In the genomic region with DNA sequence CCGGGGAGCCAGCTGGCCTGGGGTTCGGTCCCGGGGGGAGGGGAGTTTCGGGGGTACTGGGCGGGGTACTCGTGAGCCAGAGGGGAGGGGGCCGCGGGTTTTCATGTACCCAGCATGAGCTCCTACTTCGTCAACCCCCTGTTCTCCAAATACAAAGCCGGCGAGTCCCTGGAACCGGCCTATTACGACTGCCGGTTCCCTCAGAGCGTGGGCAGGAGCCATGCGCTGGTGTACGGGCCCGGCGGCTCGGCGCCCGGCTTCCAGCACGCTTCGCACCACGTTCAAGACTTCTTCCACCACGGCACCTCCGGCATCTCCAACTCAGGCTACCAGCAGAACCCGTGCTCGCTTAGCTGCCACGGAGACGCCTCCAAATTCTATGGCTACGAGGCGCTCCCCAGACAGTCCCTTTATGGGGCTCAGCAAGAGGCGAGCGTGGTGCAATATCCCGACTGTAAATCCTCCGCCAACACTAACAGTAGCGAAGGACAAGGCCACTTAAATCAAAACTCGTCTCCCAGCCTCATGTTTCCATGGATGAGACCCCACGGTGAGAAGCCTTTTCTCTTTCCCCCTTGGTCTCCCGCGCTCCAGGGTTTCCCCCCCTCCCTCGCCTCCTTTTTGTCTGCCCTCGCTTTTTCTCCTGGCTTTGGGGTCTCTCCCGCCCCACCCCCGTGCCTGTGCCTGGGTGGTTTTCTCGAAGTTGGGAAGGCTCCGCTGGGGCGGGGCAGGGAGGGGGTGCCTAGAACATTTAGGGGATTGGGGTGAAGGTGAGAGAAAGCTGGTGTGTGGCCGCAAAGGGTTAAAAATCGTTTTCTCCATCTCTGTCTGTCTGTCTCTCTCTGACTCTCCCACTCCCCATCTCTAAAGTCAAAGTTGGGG, we compare ENCODE assay signal across 9 cellular contexts. TPM values are rescaled to one million over a fixed set of nuclear protein-coding genes. Genes with fewer than 3 reads are reported as not detected.
DNase-seq lines count a peak whose midpoint lies in the region; ATAC-seq and TF ChIP-seq lines count a peak whose summit lies in the region.
"Had no signal": no experiment of that assay in that cellular context is flagged by ENCODE, and none has a peak within 500 bp of the region (broad histone marks: within the 10 kb centered on the region; RNA-seq: fewer than 3 reads in every experiment).

No MANE protein-coding gene starts in this region.

- BruUV-seq in mammary epithelial cell (replicated peaks; lab: Mats Ljungman, UMichigan): TSS peak; percentile 27

- in situ Hi-C loops in mammary epithelial cell (cut with MboI; ENCODE audit: low sequenced_read_pairs in 2 of 2): loop anchor here (5.0 to 25.0 kb wide), 2 partner anchors 188 to 353 kb away; a partner anchor contains a TSS

- no peak overlapping the region for H3K27ac ChIP-seq in CD8-positive, alpha-beta T cell (ENCODE audit: low read depth, low read length)
- H3K27ac ChIP-seq in mammary epithelial cell (ENCODE audit: insufficient read depth, low read depth, low read length): peak overlapping the region; percentile 7
- no peak overlapping the region for H3K27ac ChIP-seq in trophoblast cell (ENCODE audit: low read depth, low read length)
- no peak overlapping the region for H3K27ac ChIP-seq in sigmoid colon

- no peak for TF ChIP-seq CTCF in CD8-positive, alpha-beta T cell (IDR thresholded peaks at IDR 0.05)
- TF ChIP-seq CTCF in mammary epithelial cell (conservative IDR thresholded peaks at IDR 0.05 in 1 of 2, IDR thresholded peaks at IDR 0.05 in 1 of 2; ENCODE audit: extremely low read depth in 1 of 2, insufficient read depth in 1 of 2, low read depth in 1 of 2, low read length in 2 of 2) (no peak), sigmoid colon (IDR thresholded peaks at IDR 0.05) (no peak)

- CTCF ChIA-PET in CD8-positive, alpha-beta T cell (lab: Charles Lee): interaction anchor here (0.7 to 17.0 kb wide), 14 partner anchors 9 to 551 kb away, joined by 3 to 372 read pairs (median 5); a partner anchor contains a TSS
- CTCF ChIA-PET in mammary epithelial cell (lab: Charles Lee; ENCODE audit: low non-redundant PET): interaction anchor here (0.6 to 1.0 kb wide), 12 partner anchors 8 to 428 kb away, joined by 3 to 27 read pairs (median 11); no protein-coding TSS in a partner anchor

- no peak overlapping the region for H2BK120ac ChIP-seq in trophoblast cell (ENCODE audit: insufficient read depth, low read length, poor library complexity)

- no peak overlapping the region for H4K8ac ChIP-seq in trophoblast cell (ENCODE audit: low read depth, low read length)

- H3K18ac ChIP-seq in trophoblast cell (ENCODE audit: low read length): no peak overlapping the region

- no peak overlapping the region for H3K4ac ChIP-seq in trophoblast cell (ENCODE audit: low read depth, low read length)

- intact Hi-C loops in CD8-positive, alpha-beta T cell (cut with DNase I, micrococcal nuclease): loop anchor here in 1 of 2 experiments (10.0 kb wide), 1 partner anchor 355 kb away; a partner anchor contains a TSS
- intact Hi-C loops in mammary epithelial cell (cut with micrococcal nuclease): loop anchor here (10.0 kb wide), 1 partner anchor 355 kb away; a partner anchor contains a TSS
- intact Hi-C loops in sigmoid colon (cut with DNase I): loop anchor here (10.0 kb wide), 1 partner anchor 365 kb away; no protein-coding TSS in a partner anchor

- H2AK5ac ChIP-seq in trophoblast cell (ENCODE audit: low read length): no peak overlapping the region

- H3K4me3 ChIP-seq in CD8-positive, alpha-beta T cell (ENCODE audit: low read depth, low read length): no peak overlapping the region
- H3K4me3 ChIP-seq in mammary epithelial cell (replicated peaks in 1 of 3; ENCODE audit: insufficient read depth in 1 of 3, low read depth in 2 of 3, low read length in 3 of 3) (peak overlapping the region; percentile 50 to 61 (median 56)), trophoblast cell (ENCODE audit: low read depth, low read length) (no peak overlapping the region), sigmoid colon (peak overlapping the region in 2 of 4 donors; percentile 15 to 17)

- WGBS in mammary epithelial cell (ENCODE audit: low coverage, missing lambda C conversion rate): 6% methylated on average over 18 of the region's 51 CpGs
- WGBS in trophoblast cell (ENCODE audit: extremely low coverage, insufficient coverage, insufficient read length): no CpG with 5 or more reads among the region's 51 CpGs
- 3 to 5% methylated on average over 51 of the region's 51 CpGs for WGBS in sigmoid colon, 2 donors

- H2BK5ac ChIP-seq in trophoblast cell (ENCODE audit: low read depth, low read length, poor library complexity): no peak overlapping the region

- H2AFZ ChIP-seq in mammary epithelial cell (ENCODE audit: low read depth, low read length) (peak overlapping the region; percentile 87), trophoblast cell (ENCODE audit: insufficient read depth, low read length, poor library complexity) (no peak overlapping the region)

- no peak for TF ChIP-seq EP300 in sigmoid colon (IDR thresholded peaks at IDR 0.05)

- dilution Hi-C loops in mammary epithelial cell (cut with HindIII; ENCODE audit: low sequenced_read_pairs): loop anchor here (10.0 to 25.0 kb wide), 2 partner anchors 205 to 353 kb away; a partner anchor contains a TSS

- H3K27me3 ChIP-seq in CD8-positive, alpha-beta T cell (ENCODE audit: insufficient read depth, low read length): peaks cover 84% of the 10 kb centered on the region
- H3K27me3 ChIP-seq in mammary epithelial cell (ENCODE audit: insufficient read depth, low read length) (no peaks in the 10 kb centered on the region), trophoblast cell (ENCODE audit: insufficient read depth, low read length) (peaks cover 82% of the 10 kb centered on the region), sigmoid colon (peaks cover 80 to 100% (median 97%) of the 10 kb centered on the region in 3 donors)

- no peak overlapping the region for H3K14ac ChIP-seq in trophoblast cell (ENCODE audit: low read length)

- H3K9ac ChIP-seq in mammary epithelial cell (ENCODE audit: insufficient read depth, low read length) (no peak overlapping the region), trophoblast cell (ENCODE audit: low read length) (no peak overlapping the region)

- peaks cover 30% of the 10 kb centered on the region for H3K4me1 Mint-ChIP-seq in CD8-positive, alpha-beta T cell (ENCODE audit: low read depth)

- H3K9me3 ChIP-seq in CD8-positive, alpha-beta T cell (ENCODE audit: low read length): no peaks in the 10 kb centered on the region
- no peaks in the 10 kb centered on the region for H3K9me3 ChIP-seq in mammary epithelial cell (replicated peaks; ENCODE audit: insufficient read depth, low read length)
- H3K9me3 ChIP-seq in trophoblast cell (ENCODE audit: insufficient read depth, low read depth, low read length): peaks cover 12% of the 10 kb centered on the region
- no peaks in the 10 kb centered on the region for H3K9me3 ChIP-seq in sigmoid colon

- peak overlapping the region; percentile 56 for H3K4me3 Mint-ChIP-seq in CD8-positive, alpha-beta T cell

- no peaks in the 10 kb centered on the region for H3K79me1 ChIP-seq in trophoblast cell (ENCODE audit: low read length)

- no peaks in the 10 kb centered on the region for H3K9me3 Mint-ChIP-seq in CD8-positive, alpha-beta T cell

- TF ChIP-seq POLR2A in sigmoid colon (IDR thresholded peaks at IDR 0.05): no peak

- peak; percentile 34 for ATAC-seq in CD8-positive, alpha-beta T cell
- ATAC-seq: left cardiac atrium had no signal

- H3K79me2 ChIP-seq in mammary epithelial cell (ENCODE audit: insufficient read depth, low read length) (peaks cover 4% of the 10 kb centered on the region), trophoblast cell (ENCODE audit: control insufficient read depth, insufficient read depth, low read length, poor library complexity) (no peaks in the 10 kb centered on the region)

- no peak overlapping the region for H3K27ac Mint-ChIP-seq in CD8-positive, alpha-beta T cell

- no peaks in the 10 kb centered on the region for H3K36me3 ChIP-seq in CD8-positive, alpha-beta T cell (ENCODE audit: insufficient read depth, low read length)
- H3K36me3 ChIP-seq in mammary epithelial cell (ENCODE audit: insufficient read depth, low read length) (no peaks in the 10 kb centered on the region), trophoblast cell (ENCODE audit: control insufficient read depth in 1 of 2, insufficient read depth in 2 of 2, low read length in 2 of 2) (no peaks in the 10 kb centered on the region), sigmoid colon (no peaks in the 10 kb centered on the region)

- DNase-seq in CD8-positive, alpha-beta T cell: no peak
- DNase-seq in NCI-H748 treated with DMSO at 0.1 percent for 48 hours (lab: John Stamatoyannopoulos, UW): peak; percentile 15
- peak; percentile 44 for DNase-seq in mammary epithelial cell
- DNase-seq in trophoblast cell: peak in 1 of 2 donors; percentile 29
- no peak for DNase-seq in sigmoid colon
- no peak for DNase-seq in OCI-M2 (lab: John Stamatoyannopoulos, UW; ENCODE audit: unreplicated experiment)
- no peak for DNase-seq in SK-N-DZ (ENCODE audit: low spot score)
- no peak for DNase-seq in NCI-H345 (lab: John Stamatoyannopoulos, UW)
- DNase-seq: left cardiac atrium had no signal

- H4K91ac ChIP-seq in trophoblast cell (ENCODE audit: low read depth, low read length): no peak overlapping the region

- peaks cover 27% of the 10 kb centered on the region for H3K4me1 ChIP-seq in CD8-positive, alpha-beta T cell (ENCODE audit: insufficient read depth, low read length)
- H3K4me1 ChIP-seq in mammary epithelial cell (ENCODE audit: insufficient read depth, low read length) (peaks cover 10% of the 10 kb centered on the region), trophoblast cell (ENCODE audit: control insufficient read depth in 1 of 2, insufficient read depth in 2 of 2, low read length in 2 of 2) (no peaks in the 10 kb centered on the region), sigmoid colon (peaks cover 0 to 22% (median 18%) of the 10 kb centered on the region in 4 donors)

- H4K20me1 ChIP-seq in mammary epithelial cell (ENCODE audit: insufficient read depth, low read length): no peaks in the 10 kb centered on the region

- peak overlapping the region; percentile 91 for H3K4me2 ChIP-seq in mammary epithelial cell (ENCODE audit: insufficient read depth, low read depth, low read length)
- H3K4me2 ChIP-seq in trophoblast cell (ENCODE audit: low read length): peak overlapping the region; percentile 27

- H3K23ac ChIP-seq in trophoblast cell (ENCODE audit: low read length): no peak overlapping the region

- no peak overlapping the region for H4K12ac ChIP-seq in trophoblast cell (ENCODE audit: low read depth, low read length)

- peaks cover 86% of the 10 kb centered on the region for H3K27me3 Mint-ChIP-seq in CD8-positive, alpha-beta T cell (ENCODE audit: low read depth)

- no peak overlapping the region for H2BK12ac ChIP-seq in trophoblast cell (ENCODE audit: low read length)

- POLR2A ChIA-PET in CD8-positive, alpha-beta T cell (lab: Charles Lee): interaction anchor here (0.7 to 1.2 kb wide), 3 partner anchors 9 to 198 kb away, joined by 3 to 4 read pairs (median 3); a partner anchor contains a TSS

- no peaks in the 10 kb centered on the region for H3K36me3 Mint-ChIP-seq in CD8-positive, alpha-beta T cell

RNA-seq across cellular contexts. Expression of a gene that starts 0.6 kb away (rescaled TPM):
- not detected for total RNA-seq in CD8-positive, alpha-beta T cell
- 1 to 10 TPM; 2.3 to 7.9 TPM for total RNA-seq in mammary epithelial cell
- 4.3 TPM for polyA plus RNA-seq in mammary epithelial cell
- polyA minus RNA-seq in mammary epithelial cell: 3.2 TPM
- polyA plus RNA-seq in trophoblast cell (2013): 0.05 and 0.06 TPM in 2 replicates
- total RNA-seq in sigmoid colon: not detected
- polyA plus RNA-seq in sigmoid colon: 1 to 10 TPM in 1 of 3 donors, not detected in 2; 1.8 TPM
- polyA plus RNA-seq in SK-N-DZ (2014; cell fraction: cytosol; rRNA removed): not detected in 2 replicates
- not detected in 2 replicates for polyA plus RNA-seq in SK-N-DZ (2014; cell fraction: nucleus; rRNA removed)
- total RNA-seq: left cardiac atrium had no signal

RNA-seq across cellular contexts. Expression of a gene that starts 9.5 kb away (rescaled TPM):
- not detected for total RNA-seq in CD8-positive, alpha-beta T cell
- total RNA-seq in mammary epithelial cell (1 to 10 TPM; 3.2 to 9.4 TPM), sigmoid colon (not detected)
- polyA plus RNA-seq in mammary epithelial cell (2.9 TPM), sigmoid colon (under 1 TPM in 1 of 3 donors, not detected in 2; 0.04 TPM)
- 4.2 TPM for polyA minus RNA-seq in mammary epithelial cell
- polyA plus RNA-seq in trophoblast cell (2013): 0.03 TPM in 1 of 2 replicates, not detected in the other
- 1.4 TPM in 1 of 2 replicates, not detected in the other for polyA plus RNA-seq in SK-N-DZ (2014; cell fraction: cytosol; rRNA removed)
- polyA plus RNA-seq in SK-N-DZ (2014; cell fraction: nucleus; rRNA removed): 0.25 TPM in 1 of 2 replicates, not detected in the other
- total RNA-seq: left cardiac atrium had no signal

RNA-seq across cellular contexts. Expression of a gene that starts 18.8 kb away (rescaled TPM):
- total RNA-seq in CD8-positive, alpha-beta T cell: not detected
- total RNA-seq in mammary epithelial cell (10 to 100 TPM in 1 of 2 donors, 1 to 10 TPM in 1; 1.7 to 10.9 TPM), sigmoid colon (not detected)
- polyA plus RNA-seq in mammary epithelial cell (4.2 TPM), sigmoid colon (not detected)
- 0.57 TPM for polyA minus RNA-seq in mammary epithelial cell
- 0.10 and 0.25 TPM in 2 replicates for polyA plus RNA-seq in trophoblast cell (2013)
- polyA plus RNA-seq in SK-N-DZ (2014; cell fraction: cytosol; rRNA removed): 0.68 and 0.74 TPM in 2 replicates
- 0.87 TPM in 1 of 2 replicates, not detected in the other for polyA plus RNA-seq in SK-N-DZ (2014; cell fraction: nucleus; rRNA removed)

RNA-seq across cellular contexts. Expression of a gene that starts 23.4 kb away (rescaled TPM):
- not detected for total RNA-seq in CD8-positive, alpha-beta T cell
- 1 to 10 TPM in 1 of 2 donors, under 1 TPM in 1; 0.67 to 1.4 TPM for total RNA-seq in mammary epithelial cell
- 0.80 TPM for polyA plus RNA-seq in mammary epithelial cell
- polyA minus RNA-seq in mammary epithelial cell: not detected
- not detected in 2 replicates for polyA plus RNA-seq in trophoblast cell (2013)
- 1 to 10 TPM in 1 of 4 donors, not detected in 3; 1.4 TPM for total RNA-seq in sigmoid colon
- polyA plus RNA-seq in sigmoid colon: under 1 TPM in 1 of 3 donors, not detected in 2; 0.03 TPM
- polyA plus RNA-seq in SK-N-DZ (2014; cell fraction: cytosol; rRNA removed): 1.6 TPM in 1 of 2 replicates, not detected in the other
- polyA plus RNA-seq in SK-N-DZ (2014; cell fraction: nucleus; rRNA removed): 0.09 TPM in 1 of 2 replicates, not detected in the other
- total RNA-seq: left cardiac atrium had no signal

RNA-seq across cellular contexts. Expression of a gene that starts 24.5 kb away (rescaled TPM):
- not detected for total RNA-seq in CD8-positive, alpha-beta T cell
- total RNA-seq in mammary epithelial cell (1 to 10 TPM; 3.3 to 3.8 TPM), sigmoid colon (not detected)
- polyA plus RNA-seq in mammary epithelial cell (0.83 TPM), sigmoid colon (not detected)
- 1.2 TPM for polyA minus RNA-seq in mammary epithelial cell
- 0.03 and 0.04 TPM in 2 replicates for polyA plus RNA-seq in trophoblast cell (2013)
- not detected in 2 replicates for polyA plus RNA-seq in SK-N-DZ (2014; cell fraction: cytosol; rRNA removed)
- not detected in 2 replicates for polyA plus RNA-seq in SK-N-DZ (2014; cell fraction: nucleus; rRNA removed)
- total RNA-seq: left cardiac atrium had no signal

Comparison
In these comparisons a context has a peak if more than half of its experiments do, and no peak if none do; other contexts are left out.
1. DNase-seq: peak in NCI-H748 treated with DMSO at 0.1 percent for 48 hours (single experiment) and mammary epithelial cell (single experiment); none in CD8-positive, alpha-beta T cell (0 of 7), sigmoid colon (single experiment), OCI-M2 (single experiment), SK-N-DZ (single experiment) and NCI-H345 (single experiment).
2. H3K4me3 ChIP-seq: peak in mammary epithelial cell (3 of 3); none in CD8-positive, alpha-beta T cell (single experiment) and trophoblast cell (single experiment).
3. RNA of a gene that starts 9.5 kb away (total RNA-seq): 3.2 to 9.4 TPM in mammary epithelial cell; not detected in CD8-positive, alpha-beta T cell and not detected in sigmoid colon; every median in the first group is over 4 times any median in the second.